8 cellular contexts compared by ENCODE assay signal in the genomic region with DNA sequence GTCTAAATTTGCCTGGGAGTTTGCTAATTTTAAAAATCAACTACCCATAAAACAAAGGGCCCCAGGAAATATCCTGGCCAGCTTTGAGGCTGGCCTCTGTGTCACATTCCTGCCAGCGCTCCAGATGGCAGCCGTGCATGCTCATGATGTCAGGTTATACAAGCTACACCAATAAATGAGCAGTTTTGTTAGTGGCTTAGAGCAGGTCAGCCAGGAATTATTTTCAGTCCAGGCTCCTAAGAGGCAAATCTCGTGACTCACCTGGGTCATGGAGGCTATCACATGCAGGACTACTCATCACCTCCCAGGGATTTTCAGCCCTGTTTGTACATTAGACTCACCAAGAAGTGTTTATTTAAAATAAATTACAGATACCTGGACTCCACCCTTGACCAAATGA. TPM values are rescaled to one million over a fixed set of nuclear protein-coding genes. Genes with fewer than 3 reads are reported as not detected.
DNase-seq lines count a peak whose midpoint lies in the region; ATAC-seq and TF ChIP-seq lines count a peak whose summit lies in the region.

No MANE protein-coding gene starts in this region.

- no peak overlapping the region for H3K4me3 ChIP-seq in testis

- 80 to 85% methylated on average over 3 of the region's 3 CpGs for WGBS in testis, 2 donors

- ATAC-seq in HG02870 (IDR thresholded peaks at IDR 0.05; ENCODE audit: unreplicated experiment), result no peak
- ATAC-seq in HG02938 (IDR thresholded peaks at IDR 0.05; ENCODE audit: unreplicated experiment), result no peak

- H3K27me3 ChIP-seq in testis, result no peaks in the 10 kb centered on the region

- no peaks in the 10 kb centered on the region for H3K36me3 ChIP-seq in testis (ENCODE audit: low read depth, missing control alignments)

- peak; percentile 57 for DNase-seq in ELR (ENCODE audit: low read depth)
- DNase-seq in NCI-H69 (lab: John Stamatoyannopoulos, UW), result peak; percentile 85
- peak; percentile 59 for DNase-seq in epithelial cell of prostate (ENCODE audit: low read depth, low spot score)
- DNase-seq in myocyte (ENCODE audit: low read depth), result peak; percentile 28
- no peak for DNase-seq in testis
- DNase-seq in NCI-H1105 treated with DMSO at 0.1 percent for 48 hours (lab: John Stamatoyannopoulos, UW), result no peak

- no peaks in the 10 kb centered on the region for H3K4me1 ChIP-seq in testis

- H3K27ac ChIP-seq in epithelial cell of prostate, result peak overlapping the region; percentile 68
- H3K27ac ChIP-seq in testis, result no peak overlapping the region

- no peak for TF ChIP-seq POLR2A in testis (IDR thresholded peaks at IDR 0.05)

- intact Hi-C loops in testis (cut with DNase I; ENCODE audit: low total_unique reads), result no loop called here

- TF ChIP-seq CTCF in testis (IDR thresholded peaks at IDR 0.05), result no peak

- H3K9me3 ChIP-seq in testis, result no peaks in the 10 kb centered on the region

RNA-seq across cellular contexts. Expression of a gene that starts 31.7 kb away (rescaled TPM):
- total RNA-seq in myocyte, result 1.4 and 2.9 TPM in 2 replicates
- 1.2 TPM for polyA plus RNA-seq in myocyte (2012)
- 10 to 100 TPM in 1 of 2 donors, 1 to 10 TPM in 1; 10.0 to 12.2 TPM for total RNA-seq in testis
- 13.5 TPM for polyA plus RNA-seq in testis (ENCODE audit: insufficient read depth, low read depth, low replicate concordance)

Comparison
In these comparisons a context has a peak if more than half of its experiments do, and no peak if none do; other contexts are left out.
1. DNase-seq: peak in ELR (single experiment), NCI-H69 (single experiment), epithelial cell of prostate (single experiment) and myocyte (single experiment); none in testis (single experiment) and NCI-H1105 treated with DMSO at 0.1 percent for 48 hours (single experiment).